ENCODE assay signal across 1 cellular context in the genomic region with DNA sequence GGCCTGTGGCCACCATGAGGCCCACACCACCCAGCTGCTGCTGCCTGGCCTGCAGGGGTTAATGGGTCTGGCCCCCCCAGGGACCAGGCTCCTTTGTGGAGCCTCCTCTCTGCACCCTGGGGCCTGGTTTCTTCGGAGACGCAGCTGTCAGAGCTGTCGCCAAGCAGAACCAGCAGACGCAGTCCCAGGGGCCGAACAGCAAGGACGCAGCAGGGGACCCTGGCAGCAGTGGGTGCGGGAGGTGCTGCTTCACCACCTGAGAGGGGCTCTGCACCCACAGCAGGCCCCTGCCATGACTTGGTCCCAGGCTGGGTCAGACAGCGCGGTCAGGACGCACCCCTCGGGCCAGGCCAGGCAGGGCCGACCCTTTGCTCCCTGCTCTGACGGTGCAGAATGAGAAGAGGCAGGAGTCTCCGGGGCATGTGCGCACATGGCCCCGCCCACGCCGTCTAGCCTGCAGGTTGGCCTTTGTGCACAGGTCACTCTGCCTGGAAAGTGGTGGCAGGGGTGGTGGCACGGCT.
TF ChIP-seq lines count a peak whose summit lies in the region.

No MANE protein-coding gene starts in this region.

TF ChIP-seq in K562, 482 proteins besides CTCF, POLR2A, EP300 and RAD21:
- TF ChIP-seq, protein P1, sequence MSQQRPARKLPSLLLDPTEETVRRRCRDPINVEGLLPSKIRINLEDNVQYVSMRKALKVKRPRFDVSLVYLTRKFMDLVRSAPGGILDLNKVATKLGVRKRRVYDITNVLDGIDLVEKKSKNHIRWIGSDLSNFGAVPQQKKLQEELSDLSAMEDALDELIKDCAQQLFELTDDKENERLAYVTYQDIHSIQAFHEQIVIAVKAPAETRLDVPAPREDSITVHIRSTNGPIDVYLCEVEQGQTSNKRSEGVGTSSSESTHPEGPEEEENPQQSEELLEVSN (IDR thresholded peaks at IDR 0.05; ENCODE audit: borderline replicate concordance in 1 of 2, extremely low read depth in 1 of 2, insufficient read depth in 1 of 2, insufficient read length in 1 of 2, low read depth in 1 of 2, low read length in 1 of 2, poor library complexity in 1 of 2, severe bottlenecking in 1 of 2), result peak in 1 of 2 experiments; percentile 28
- no peak for TF ChIP-seq ZSCAN32 (CRISPR knock-in tag; IDR thresholded peaks at IDR 0.05)
- TF ChIP-seq NRF1 (conservative IDR thresholded peaks at IDR 0.05 in 1 of 2, IDR thresholded peaks at IDR 0.05 in 1 of 2), result peak in 1 of 2 experiments; percentile 29; a peak in 2 of 4 replicates
- TF ChIP-seq NFE2 (IDR thresholded peaks at IDR 0.05; ENCODE audit: low read depth), result no peak
- peak; percentile 26; the same call in 1 of the 2 replicates for TF ChIP-seq EGR1 (conservative IDR thresholded peaks at IDR 0.05)
